ENCODE assay signal across 24 cellular contexts in genomic region chr1:178364782-178365181, GRCh38.
"Had no signal": no experiment of that assay in that cellular context is flagged by ENCODE, and none has a peak within 500 bp of the region (broad histone marks: within the 10 kb centered on the region; RNA-seq: fewer than 3 reads in every experiment).

No MANE protein-coding gene starts in this region.

- H3K36me3 ChIP-seq: esophagus squamous epithelium, lower lobe of right lung, ovary, spleen, thoracic aorta, upper lobe of right lung, vagina had no signal

- DNase-seq: dermis blood vessel endothelial cell; effector memory CD4-positive, alpha-beta T cell; erythroblast; esophagus squamous epithelium; foreskin melanocyte; hypothalamus; immature natural killer cell; left ventricle myocardium superior; lower lobe of right lung; naive thymus-derived CD8-positive, alpha-beta T cell; nephron progenitor cell; nucleus accumbens; ovary; posterior cingulate gyrus; spleen; stimulated activated CD4-positive, alpha-beta T cell treated with anti-CD3 and anti-CD28 coated beads, Interleukin-4, amount 100 ng/mL, for 4 hours; stimulated activated naive B cell treated with anti-CD40 and anti-IgM and Interleukin-4, amounts not matched to agents 10 μg/mL and 1 μg/mL and 100 μg/mL, for 72 hours; upper lobe of right lung had no signal

- H3K4me1 ChIP-seq: lower lobe of right lung, spleen, upper lobe of right lung had no signal

- H3K9me3 ChIP-seq: esophagus squamous epithelium, lower lobe of right lung, ovary, spleen, thoracic aorta, tibial nerve, upper lobe of right lung, vagina had no signal

- ATAC-seq: left ventricle myocardium superior; lower lobe of right lung; naive thymus-derived CD8-positive, alpha-beta T cell; sciatic nerve; stimulated activated naive B cell treated with anti-CD40 and anti-IgM and Interleukin-4, amounts not matched to agents 10 μg/mL and 1 μg/mL and 100 μg/mL, for 72 hours; upper lobe of right lung had no signal

- H3K27ac ChIP-seq: coronary artery, esophagus squamous epithelium, lower lobe of right lung, ovary, spleen, thoracic aorta, tibial nerve, upper lobe of right lung, vagina had no signal

- H3K27me3 ChIP-seq: esophagus squamous epithelium, ovary, spleen, tibial nerve, upper lobe of right lung, vagina had no signal

- H3K4me3 ChIP-seq: coronary artery, esophagus squamous epithelium, lower lobe of right lung, ovary, spleen, thoracic aorta, tibial nerve, upper lobe of right lung, vagina had no signal

- FAIRE-seq: keratinocyte had no signal
